21 cellular contexts compared by ENCODE assay signal in genomic region chr14:102076793-102077759, GRCh38. TPM values are rescaled to one million over a fixed set of nuclear protein-coding genes. Genes with fewer than 3 reads are reported as not detected.
DNase-seq lines count a peak whose midpoint lies in the region; ATAC-seq and TF ChIP-seq lines count a peak whose summit lies in the region.
"Had no signal": no experiment of that assay in that cellular context is flagged by ENCODE, and none has a peak within 500 bp of the region (broad histone marks: within the 10 kb centered on the region; RNA-seq: fewer than 3 reads in every experiment).

No MANE protein-coding gene starts in this region.

- ATAC-seq in HG02870 (IDR thresholded peaks at IDR 0.05; ENCODE audit: unreplicated experiment), result no peak
- ATAC-seq: CD8-positive, alpha-beta T cell had no signal

- H3K4me1 Mint-ChIP-seq in activated CD4-positive, alpha-beta memory T cell treated with anti-CD3 and anti-CD28 coated beads for 36 hours (ENCODE audit: low read depth), result peaks cover 22% of the 10 kb centered on the region
- peaks cover 19% of the 10 kb centered on the region for H3K4me1 Mint-ChIP-seq in activated CD4-positive, alpha-beta memory T cell treated with anti-CD3 and anti-CD28 coated beads, Interleukin-2, amount 10 ng/mL, durations not matched to agents 7 days and 5 days
- H3K4me1 Mint-ChIP-seq in chondrocyte (ENCODE audit: low read depth), result peaks cover 3% of the 10 kb centered on the region

- no peak for TF ChIP-seq CTCF in chondrocyte (IDR thresholded peaks at IDR 0.05)

- POLR2A ChIA-PET in activated CD4-positive, alpha-beta memory T cell treated with anti-CD3 and anti-CD28 coated beads for 36 hours (lab: Charles Lee), result interaction anchor here (0.6 to 1.5 kb wide), 3 partner anchors 14 to 110 kb away, joined by 3 read pairs; no protein-coding TSS in a partner anchor
- POLR2A ChIA-PET in activated CD4-positive, alpha-beta memory T cell treated with anti-CD3 and anti-CD28 coated beads, Interleukin-2, amount 10 ng/mL, durations not matched to agents 7 days and 5 days (lab: Charles Lee), result interaction anchor here (0.6 to 2.6 kb wide), 2 partner anchors 8 to 431 kb away, joined by 3 to 11 read pairs; no protein-coding TSS in a partner anchor

- H3K27me3 Mint-ChIP-seq in activated CD4-positive, alpha-beta memory T cell treated with anti-CD3 and anti-CD28 coated beads for 36 hours, result no peaks in the 10 kb centered on the region
- no peaks in the 10 kb centered on the region for H3K27me3 Mint-ChIP-seq in activated CD4-positive, alpha-beta memory T cell treated with anti-CD3 and anti-CD28 coated beads, Interleukin-2, amount 10 ng/mL, durations not matched to agents 7 days and 5 days
- no peaks in the 10 kb centered on the region for H3K27me3 Mint-ChIP-seq in chondrocyte (ENCODE audit: low read depth)
- H3K27me3 Mint-ChIP-seq: IgD-negative memory B cell had no signal

- intact Hi-C loops in activated CD4-positive, alpha-beta memory T cell treated with anti-CD3 and anti-CD28 coated beads for 36 hours (cut with micrococcal nuclease), result no loop called here
- intact Hi-C loops in posterior vena cava (cut with DNase I), result no loop called here

- CTCF ChIA-PET in activated CD4-positive, alpha-beta memory T cell treated with anti-CD3 and anti-CD28 coated beads for 36 hours (lab: Charles Lee), result no interaction called here
- CTCF ChIA-PET in activated CD4-positive, alpha-beta memory T cell treated with anti-CD3 and anti-CD28 coated beads, Interleukin-2, amount 10 ng/mL, durations not matched to agents 7 days and 5 days (lab: Charles Lee), result interaction anchor here (1.3 kb wide), 1 partner anchor 11 kb away, joined by 3 read pairs; no protein-coding TSS in a partner anchor

- no peak for DNase-seq in activated CD4-positive, alpha-beta memory T cell treated with anti-CD3 and anti-CD28 coated beads for 36 hours
- DNase-seq in activated CD4-positive, alpha-beta memory T cell treated with anti-CD3 and anti-CD28 coated beads, Interleukin-2, amount 10 ng/mL, durations not matched to agents 7 days and 5 days, result no peak
- DNase-seq in NAMALWA (ENCODE audit: low spot score) (peak; percentile 42), chondrocyte (ENCODE audit: low spot score) (peak; percentile 40), posterior vena cava (ENCODE audit: low spot score) (peak; percentile 51), cerebellar nuclear complex (lab: John Stamatoyannopoulos, UW) (no peak), inferior parietal cortex (ENCODE audit: extremely low spot score) (no peak)
- DNase-seq: ACHN; activated CD8-positive, alpha-beta memory T cell treated with anti-CD3 and anti-CD28 coated beads for 24 hours; activated gamma-delta T cell treated with Interleukin-2 at 50 U/mL for 16 hours; CD8-positive, alpha-beta T cell; hippocampal formation; kidney glomerular epithelial cell; NCI-H1092 treated with DMSO at 0.1 percent for 48 hours; NCI-H2107; NCI-H69; Peyer's patch; right cardiac atrium; SW 1271 had no signal

- H3K4me3 Mint-ChIP-seq in activated CD4-positive, alpha-beta memory T cell treated with anti-CD3 and anti-CD28 coated beads for 36 hours, result no peak overlapping the region
- no peak overlapping the region for H3K4me3 Mint-ChIP-seq in activated CD4-positive, alpha-beta memory T cell treated with anti-CD3 and anti-CD28 coated beads, Interleukin-2, amount 10 ng/mL, durations not matched to agents 7 days and 5 days
- H3K4me3 Mint-ChIP-seq in chondrocyte (ENCODE audit: unreplicated experiment), result no peak overlapping the region
- H3K4me3 Mint-ChIP-seq: CD8-positive, alpha-beta T cell; IgD-negative memory B cell had no signal

- H3K36me3 Mint-ChIP-seq in activated CD4-positive, alpha-beta memory T cell treated with anti-CD3 and anti-CD28 coated beads for 36 hours, result peaks cover 47% of the 10 kb centered on the region
- peaks cover 47% of the 10 kb centered on the region for H3K36me3 Mint-ChIP-seq in activated CD4-positive, alpha-beta memory T cell treated with anti-CD3 and anti-CD28 coated beads, Interleukin-2, amount 10 ng/mL, durations not matched to agents 7 days and 5 days (ENCODE audit: low read depth)
- peaks cover 27% of the 10 kb centered on the region for H3K36me3 Mint-ChIP-seq in chondrocyte (ENCODE audit: low read depth)

- no peaks in the 10 kb centered on the region for H3K9me3 Mint-ChIP-seq in activated CD4-positive, alpha-beta memory T cell treated with anti-CD3 and anti-CD28 coated beads for 36 hours
- H3K9me3 Mint-ChIP-seq in activated CD4-positive, alpha-beta memory T cell treated with anti-CD3 and anti-CD28 coated beads, Interleukin-2, amount 10 ng/mL, durations not matched to agents 7 days and 5 days, result no peaks in the 10 kb centered on the region
- no peaks in the 10 kb centered on the region for H3K9me3 Mint-ChIP-seq in chondrocyte (ENCODE audit: low read depth)
- H3K9me3 Mint-ChIP-seq: CD8-positive, alpha-beta T cell had no signal

- peak overlapping the region; percentile 13 for H3K27ac Mint-ChIP-seq in activated CD4-positive, alpha-beta memory T cell treated with anti-CD3 and anti-CD28 coated beads for 36 hours
- no peak overlapping the region for H3K27ac Mint-ChIP-seq in activated CD4-positive, alpha-beta memory T cell treated with anti-CD3 and anti-CD28 coated beads, Interleukin-2, amount 10 ng/mL, durations not matched to agents 7 days and 5 days
- no peak overlapping the region for H3K27ac Mint-ChIP-seq in chondrocyte (ENCODE audit: unreplicated experiment)
- H3K27ac Mint-ChIP-seq: IgD-negative memory B cell had no signal

RNA-seq across cellular contexts. Expression of gene HSP90AA1, which starts 9.8 kb away (rescaled TPM):
- 1,000 to 10,000 TPM; 1,107 to 1,148 TPM for total RNA-seq in activated CD4-positive, alpha-beta memory T cell treated with anti-CD3 and anti-CD28 coated beads for 36 hours
- total RNA-seq in activated CD4-positive, alpha-beta memory T cell treated with anti-CD3 and anti-CD28 coated beads, Interleukin-2, amount 10 ng/mL, durations not matched to agents 7 days and 5 days, result 100 to 1,000 TPM; 466 to 472 TPM
- total RNA-seq in chondrocyte, result 239 to 400 TPM (median 242 TPM) in 3 replicates
- total RNA-seq in posterior vena cava, result 100 to 1,000 TPM; 274 to 464 TPM

Comparison
In these comparisons a context has a peak if more than half of its experiments do, and no peak if none do; other contexts are left out.
1. DNase-seq: peak in NAMALWA (single experiment), chondrocyte (single experiment) and posterior vena cava (single experiment); none in activated CD4-positive, alpha-beta memory T cell treated with anti-CD3 and anti-CD28 coated beads for 36 hours (single experiment), activated CD4-positive, alpha-beta memory T cell treated with anti-CD3 and anti-CD28 coated beads, Interleukin-2, amount 10 ng/mL, durations not matched to agents 7 days and 5 days (single experiment), cerebellar nuclear complex (0 of 2) and inferior parietal cortex (single experiment).